Comparison of ENCODE assay signal across 8 cellular contexts in the genomic region with DNA sequence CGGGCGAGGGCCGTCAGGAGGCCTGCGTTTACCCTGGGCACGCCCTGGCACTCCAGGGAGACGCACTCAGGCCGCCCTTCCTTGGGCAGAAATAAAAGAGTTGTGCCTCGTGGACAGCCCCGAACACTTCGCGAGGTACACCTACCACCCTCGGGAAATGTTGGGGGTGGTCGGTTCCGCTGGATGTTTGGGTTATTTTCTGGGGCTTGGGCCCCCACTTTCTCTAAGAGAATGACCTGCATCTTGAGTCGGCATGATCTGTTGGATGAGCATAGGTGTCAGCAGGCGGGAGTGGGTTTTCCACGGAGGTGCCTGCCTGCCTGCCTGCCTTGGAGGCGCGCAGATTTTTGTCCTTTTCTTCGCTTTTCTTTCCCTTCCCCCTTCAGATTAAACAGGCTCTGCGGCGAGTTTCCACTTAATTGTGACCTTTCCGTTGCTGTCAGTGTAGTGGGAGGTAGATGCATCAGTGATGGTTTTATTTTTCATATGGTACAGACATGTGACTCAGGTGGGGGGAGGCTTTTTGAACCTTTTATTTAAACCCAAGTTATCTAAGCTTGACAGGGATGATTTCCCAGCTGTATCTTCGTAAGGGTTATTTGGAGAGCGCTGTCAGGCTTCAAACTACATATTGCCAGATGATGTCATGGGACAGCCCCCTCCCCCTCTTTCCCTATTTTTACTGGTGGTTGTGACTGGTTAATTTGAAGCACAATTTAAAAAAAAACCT. TPM values are rescaled to one million over a fixed set of nuclear protein-coding genes. Genes with fewer than 3 reads are reported as not detected.
DNase-seq lines count a peak whose midpoint lies in the region; ATAC-seq lines count a peak whose summit lies in the region.

No MANE protein-coding gene starts in this region.

- H3K36me3 Mint-ChIP-seq in activated naive CD4-positive, alpha-beta T cell treated with anti-CD3 and anti-CD28 coated beads, Interleukin-2, amount 50 U/mL, for 72 hours: no peaks in the 10 kb centered on the region

- DNase-seq in DMS 273 (lab: John Stamatoyannopoulos, UW; ENCODE audit: unreplicated experiment) (peak; percentile 40), DMS 273 treated with DMSO at 0.1 percent for 48 hours (lab: John Stamatoyannopoulos, UW) (no peak), NCI-H2227 treated with DMSO at 0.1 percent for 48 hours (lab: John Stamatoyannopoulos, UW) (peak; percentile 23), hepatic stellate cell (ENCODE audit: low spot score) (peak; percentile 35), putamen (ENCODE audit: low spot score) (peak; percentile 41), SHP77 treated with DMSO at 0.1 percent for 48 hours (lab: John Stamatoyannopoulos, UW) (no peak)
- peak in 1 of 2 donors; percentile 56 for DNase-seq in activated naive CD4-positive, alpha-beta T cell treated with anti-CD3 and anti-CD28 coated beads, Interleukin-2, amount 50 U/mL, for 72 hours (ENCODE audit: low spot score in 2 of 2)

- peak overlapping the region; percentile 86 to 94 for H3K27ac Mint-ChIP-seq in activated naive CD4-positive, alpha-beta T cell treated with anti-CD3 and anti-CD28 coated beads, Interleukin-2, amount 50 U/mL, for 72 hours

- H3K9me3 Mint-ChIP-seq in activated naive CD4-positive, alpha-beta T cell treated with anti-CD3 and anti-CD28 coated beads, Interleukin-2, amount 50 U/mL, for 72 hours: no peaks in the 10 kb centered on the region

- peak in 1 of 2 donors; percentile 29 for ATAC-seq in activated naive CD4-positive, alpha-beta T cell treated with anti-CD3 and anti-CD28 coated beads, Interleukin-2, amount 50 U/mL, for 72 hours
- ATAC-seq in HG02852 (IDR thresholded peaks at IDR 0.05; ENCODE audit: unreplicated experiment): no peak

RNA-seq across cellular contexts. Expression of a gene that starts 0.7 kb away (rescaled TPM):
- 1 to 10 TPM; 3.0 to 6.0 TPM for total RNA-seq in activated naive CD4-positive, alpha-beta T cell treated with anti-CD3 and anti-CD28 coated beads, Interleukin-2, amount 50 U/mL, for 72 hours

Comparison
In these comparisons a context has a peak if more than half of its experiments do, and no peak if none do; other contexts are left out.
1. DNase-seq: peak in DMS 273 (single experiment), NCI-H2227 treated with DMSO at 0.1 percent for 48 hours (single experiment), hepatic stellate cell (single experiment) and putamen (single experiment); none in DMS 273 treated with DMSO at 0.1 percent for 48 hours (single experiment) and SHP77 treated with DMSO at 0.1 percent for 48 hours (single experiment).